Comparison of ENCODE assay signal across 14 cellular contexts in the genomic region with DNA sequence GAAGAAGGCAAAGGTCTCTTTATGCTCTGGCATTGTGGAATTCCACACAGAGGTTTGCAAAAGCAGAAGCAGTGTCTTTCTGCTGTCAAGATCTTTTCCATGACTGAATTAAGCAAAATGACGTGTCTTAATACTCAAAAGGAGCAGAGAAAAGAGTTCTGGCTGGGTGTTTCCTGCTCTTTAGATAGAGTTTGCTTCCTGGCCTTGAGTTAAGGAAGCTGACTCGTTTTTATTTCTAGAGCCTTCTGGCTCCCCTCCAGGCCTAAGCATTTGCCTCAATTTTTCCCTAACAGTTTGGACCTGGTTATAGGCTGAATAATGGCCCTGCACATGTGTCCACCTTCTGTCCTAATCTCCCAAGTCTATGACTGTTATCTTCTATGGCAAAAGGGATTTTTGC. TPM values are rescaled to one million over a fixed set of nuclear protein-coding genes. Genes with fewer than 3 reads are reported as not detected.
DNase-seq lines count a peak whose midpoint lies in the region; ATAC-seq and TF ChIP-seq lines count a peak whose summit lies in the region.
"Had no signal": no experiment of that assay in that cellular context is flagged by ENCODE, and none has a peak within 500 bp of the region (broad histone marks: within the 10 kb centered on the region; RNA-seq: fewer than 3 reads in every experiment).

No MANE protein-coding gene starts in this region.

- no peak overlapping the region for H3K18ac ChIP-seq in IMR-90 (ENCODE audit: low read depth, low read length)

- peaks cover 2% of the 10 kb centered on the region; the same call in 1 of the 2 replicates for H3K27me3 ChIP-seq in IMR-90 (ENCODE audit: control insufficient read depth, insufficient read depth, low read length)
- no peaks in the 10 kb centered on the region for H3K27me3 ChIP-seq in colonic mucosa
- no peaks in the 10 kb centered on the region for H3K27me3 ChIP-seq in stomach
- no peaks in the 10 kb centered on the region for H3K27me3 ChIP-seq in mammary epithelial cell (ENCODE audit: insufficient read depth, low read length)

- no peaks in the 10 kb centered on the region for H3K79me1 ChIP-seq in IMR-90 (ENCODE audit: low read depth in 1 of 2, low read length in 2 of 2)

- no CpG with 5 or more reads among the region's 2 CpGs for WGBS in IMR-90 (ENCODE audit: extremely low coverage in 2 of 2, insufficient read length in 1 of 2), 2 experiments
- 12 to 19% (median 16%) methylated on average over 2 of the region's 2 CpGs for WGBS in stomach, 5 donors
- 34% methylated on average over 2 of the region's 2 CpGs for WGBS in mammary epithelial cell (ENCODE audit: low coverage, missing lambda C conversion rate)

- no peak overlapping the region for H3K4ac ChIP-seq in IMR-90 (ENCODE audit: low read depth, low read length)

- no peak overlapping the region for H3K56ac ChIP-seq in IMR-90 (ENCODE audit: extremely low read depth, insufficient read depth, low read length)

- dilution Hi-C loops in IMR-90 (cut with HindIII; ENCODE audit: low sequenced_read_pairs, unreplicated experiment) (no loop called here), mammary epithelial cell (cut with HindIII; ENCODE audit: low sequenced_read_pairs) (no loop called here)

- H2BK120ac ChIP-seq in IMR-90 (ENCODE audit: low read depth, low read length) = no peak overlapping the region

- CTCF ChIA-PET in IMR-90 (lab: Yijun Ruan, JAX) (no interaction called here), mammary epithelial cell (lab: Charles Lee; ENCODE audit: low non-redundant PET) (no interaction called here)

- H3K27ac ChIP-seq in IMR-90 (ENCODE audit: insufficient read depth, low read length) (no peak overlapping the region), colonic mucosa (peak overlapping the region; percentile 3), stomach (peak overlapping the region in 3 of 5 donors; percentile 16 to 47 (median 25)), mammary epithelial cell (ENCODE audit: insufficient read depth, low read depth, low read length) (no peak overlapping the region)

- no peaks in the 10 kb centered on the region for H3K9me1 ChIP-seq in IMR-90 (ENCODE audit: insufficient read depth, low read length)

- no peak for TF ChIP-seq CTCF in IMR-90 (conservative IDR thresholded peaks at IDR 0.05; ENCODE audit: low read depth, low read length)
- TF ChIP-seq CTCF in colonic mucosa (IDR thresholded peaks at IDR 0.05) = no peak
- TF ChIP-seq CTCF in stomach (IDR thresholded peaks at IDR 0.05) = no peak
- no peak for TF ChIP-seq CTCF in mammary epithelial cell (conservative IDR thresholded peaks at IDR 0.05 in 1 of 2, IDR thresholded peaks at IDR 0.05 in 1 of 2; ENCODE audit: extremely low read depth in 1 of 2, insufficient read depth in 1 of 2, low read depth in 1 of 2, low read length in 2 of 2)

- H3K23ac ChIP-seq in IMR-90 (ENCODE audit: low read depth, low read length) = no peak overlapping the region

- no TSS peak for BruUV-seq in IMR-90 (replicated peaks; lab: Mats Ljungman, UMichigan)
- no TSS peak for BruUV-seq in mammary epithelial cell (replicated peaks; lab: Mats Ljungman, UMichigan)

- intact Hi-C loops in IMR-90 (cut with micrococcal nuclease) = no loop called here
- intact Hi-C loops in colonic mucosa (cut with DNase I) = no loop called here
- intact Hi-C loops in left colon (cut with DNase I, micrococcal nuclease) = no loop called here
- intact Hi-C loops in stomach (cut with DNase I; ENCODE audit: low total_unique reads) = no loop called here
- intact Hi-C loops in mammary epithelial cell (cut with micrococcal nuclease) = no loop called here

- H2BK15ac ChIP-seq in IMR-90 (ENCODE audit: low read depth, low read length) = no peak overlapping the region

- H3K14ac ChIP-seq in IMR-90 (replicated peaks; ENCODE audit: low read depth, low read length) = no peak overlapping the region

- no peak for TF ChIP-seq EP300 in stomach (IDR thresholded peaks at IDR 0.05)

- H2AFZ ChIP-seq in IMR-90 (replicated peaks; ENCODE audit: low read length, poor library complexity) (no peak overlapping the region), mammary epithelial cell (ENCODE audit: low read depth, low read length) (no peak overlapping the region)

- H3K79me2 ChIP-seq in mammary epithelial cell (ENCODE audit: insufficient read depth, low read length) = no peaks in the 10 kb centered on the region

- no peak overlapping the region for H2BK5ac ChIP-seq in IMR-90 (ENCODE audit: low read depth, low read length, poor library complexity, severe bottlenecking)

- peak; percentile 34 for DNase-seq in IMR-90
- peak; percentile 35 for DNase-seq in colonic mucosa
- DNase-seq in left colon = peak in 1 of 2 donors; percentile 31
- DNase-seq in stomach = no peak
- DNase-seq in mammary epithelial cell = no peak
- no peak for DNase-seq in midbrain (lab: John Stamatoyannopoulos, UW)
- DNase-seq: activated CD8-positive, alpha-beta memory T cell treated with anti-CD3 and anti-CD28 coated beads, Interleukin-2, amount 50 U/mL, for 4 hours; C1 segment of cervical spinal cord; NCI-H345; nephron progenitor cell; RPMI8226; stimulated activated CD4-positive, alpha-beta T cell treated with anti-CD3 and anti-CD28 coated beads, Interleukin-12 subunit alpha, Interleukin-12 subunit beta, amount 100 ng/mL, for 4 hours had no signal

- no peak for TF ChIP-seq RAD21 in IMR-90 (IDR thresholded peaks at IDR 0.05; ENCODE audit: low read length)

- H4K91ac ChIP-seq in IMR-90 (ENCODE audit: insufficient read depth, low read depth, low read length) = no peak overlapping the region

- H3K4me1 ChIP-seq in IMR-90 (ENCODE audit: control insufficient read depth, insufficient read depth, low read length) (peaks cover 3% of the 10 kb centered on the region; the same call in 1 of the 2 replicates), colonic mucosa (no peaks in the 10 kb centered on the region), stomach (no peaks in the 10 kb centered on the region), mammary epithelial cell (ENCODE audit: insufficient read depth, low read length) (no peaks in the 10 kb centered on the region)

- in situ Hi-C loops in IMR-90 (cut with MboI; ENCODE audit: low sequenced_read_pairs) (no loop called here), mammary epithelial cell (cut with MboI; ENCODE audit: low sequenced_read_pairs in 2 of 2) (no loop called here)

- H4K5ac ChIP-seq in IMR-90 (ENCODE audit: low read depth, low read length) = no peak overlapping the region

- H2BK20ac ChIP-seq in IMR-90 (ENCODE audit: low read depth, low read length) = no peak overlapping the region

- H4K8ac ChIP-seq in IMR-90 (ENCODE audit: low read depth in 2 of 2, low read length in 2 of 2) = no peak overlapping the region

- no peak overlapping the region for H2AK5ac ChIP-seq in IMR-90 (ENCODE audit: low read depth, low read length)

- no peaks in the 10 kb centered on the region for H3K36me3 ChIP-seq in IMR-90 (ENCODE audit: control insufficient read depth, insufficient read depth, low read length)
- no peaks in the 10 kb centered on the region for H3K36me3 ChIP-seq in colonic mucosa
- H3K36me3 ChIP-seq in stomach = no peaks in the 10 kb centered on the region
- H3K36me3 ChIP-seq in mammary epithelial cell (ENCODE audit: insufficient read depth, low read length) = no peaks in the 10 kb centered on the region

- ATAC-seq in IMR-90 (ENCODE audit: low read depth) = no peak
- peak; percentile 78 for ATAC-seq in left colon
- ATAC-seq in HG03342 (IDR thresholded peaks at IDR 0.05; ENCODE audit: unreplicated experiment) = no peak
- no peak for ATAC-seq in HG03571 (IDR thresholded peaks at IDR 0.05; ENCODE audit: unreplicated experiment)

- H3K9me3 ChIP-seq in IMR-90 (ENCODE audit: control insufficient read depth, insufficient read depth, low read length) (no peaks in the 10 kb centered on the region), colonic mucosa (no peaks in the 10 kb centered on the region), stomach (no peaks in the 10 kb centered on the region), mammary epithelial cell (replicated peaks; ENCODE audit: insufficient read depth, low read length) (no peaks in the 10 kb centered on the region)

- POLR2A ChIA-PET in IMR-90 (lab: Charles Lee; ENCODE audit: unreplicated experiment) = no interaction called here

- H2AK9ac ChIP-seq in IMR-90 (replicated peaks; ENCODE audit: low read depth, low read length, poor library complexity) = no peak overlapping the region

- H3K9ac ChIP-seq in IMR-90 (ENCODE audit: low read depth, low read length) (no peak overlapping the region), colonic mucosa (ENCODE audit: low read depth in 2 of 2, low read length in 2 of 2) (no peak overlapping the region), mammary epithelial cell (ENCODE audit: insufficient read depth, low read length) (no peak overlapping the region)

- no peak overlapping the region for H3K4me3 ChIP-seq in IMR-90 (ENCODE audit: insufficient read depth, low read depth, low read length)
- no peak overlapping the region for H3K4me3 ChIP-seq in colonic mucosa
- H3K4me3 ChIP-seq in stomach = no peak overlapping the region
- H3K4me3 ChIP-seq in mammary epithelial cell (replicated peaks in 1 of 3; ENCODE audit: insufficient read depth in 1 of 3, low read depth in 2 of 3, low read length in 3 of 3) = no peak overlapping the region

- TF ChIP-seq POLR2A in IMR-90 (IDR thresholded peaks at IDR 0.05; ENCODE audit: low read depth, low read length) (no peak), stomach (IDR thresholded peaks at IDR 0.05) (no peak)

- H3K4me2 ChIP-seq in IMR-90 (ENCODE audit: low read depth, low read length) = no peak overlapping the region
- no peak overlapping the region for H3K4me2 ChIP-seq in mammary epithelial cell (ENCODE audit: insufficient read depth, low read depth, low read length)

- H4K20me1 ChIP-seq in IMR-90 (ENCODE audit: insufficient read depth, low read length) (no peaks in the 10 kb centered on the region), mammary epithelial cell (ENCODE audit: insufficient read depth, low read length) (no peaks in the 10 kb centered on the region)

TF ChIP-seq in IMR-90, 13 proteins besides CTCF, POLR2A, EP300 and RAD21 (continues in another document):
- TF ChIP-seq FOS (IDR thresholded peaks at IDR 0.05; ENCODE audit: low read depth, low read length) = no peak

RNA-seq across cellular contexts. Expression of a gene that starts 21.6 kb away (rescaled TPM):
- total RNA-seq in IMR-90 (2012; rRNA removed) (not detected in 2 replicates), colonic mucosa (not detected), left colon (not detected), stomach (1 to 10 TPM in 1 of 5 donors, not detected in 4; 1.5 TPM), mammary epithelial cell (not detected)
- polyA plus RNA-seq in IMR-90 (2012; rRNA removed) (not detected in 2 replicates), stomach (not detected), mammary epithelial cell (not detected)
- not detected in 2 replicates for polyA plus RNA-seq in IMR-90 (2012; cell fraction: cytosol; rRNA removed)
- polyA plus RNA-seq in IMR-90 (2012; cell fraction: nucleus; rRNA removed; ENCODE audit: low replicate concordance) = not detected in 2 replicates
- polyA minus RNA-seq in mammary epithelial cell = not detected

RNA-seq across cellular contexts. Expression of a gene that starts 56.0 kb away (rescaled TPM):
- total RNA-seq in IMR-90 (2012; rRNA removed) (not detected in 2 replicates), colonic mucosa (not detected), left colon (not detected), stomach (not detected), mammary epithelial cell (under 1 TPM in 1 of 2 donors, not detected in 1; 0.17 TPM)
- polyA plus RNA-seq in IMR-90 (2012; rRNA removed) (not detected in 2 replicates), stomach (not detected), mammary epithelial cell (not detected)
- polyA plus RNA-seq in IMR-90 (2012; cell fraction: cytosol; rRNA removed) = not detected in 2 replicates
- not detected in 2 replicates for polyA plus RNA-seq in IMR-90 (2012; cell fraction: nucleus; rRNA removed; ENCODE audit: low replicate concordance)
- polyA minus RNA-seq in mammary epithelial cell = not detected

Comparison
In these comparisons a context has a peak if more than half of its experiments do, and no peak if none do; other contexts are left out.
1. DNase-seq: peak in IMR-90 (single experiment) and colonic mucosa (single experiment); none in stomach (single experiment), mammary epithelial cell (single experiment) and midbrain (single experiment).
2. H3K27ac ChIP-seq: peak in colonic mucosa (single experiment) and stomach (3 of 5); none in IMR-90 (single experiment) and mammary epithelial cell (single experiment).